ENCODE assay signal across 7 cellular contexts in genomic region chr3:115819785-115820384, GRCh38.
A peak's percentile ranks its signal among the peaks of the same experiment; 100 is the strongest.
DNase-seq lines count a peak whose midpoint lies in the region; ATAC-seq and TF ChIP-seq lines count a peak whose summit lies in the region.

No MANE protein-coding gene starts in this region.

- H3K4me3 ChIP-seq in MM.1S (ENCODE audit: low read length) (no peak overlapping the region), RWPE2 (ENCODE audit: severe bottlenecking) (no peak overlapping the region), psoas muscle (no peak overlapping the region)

- H3K9me2 ChIP-seq in MM.1S (replicated peaks; ENCODE audit: insufficient read depth, low read length): no peaks in the 10 kb centered on the region

- H3K4me3 Mint-ChIP-seq in activated naive CD4-positive, alpha-beta T cell treated with anti-CD3 and anti-CD28 coated beads, Interleukin-2, amount 10 ng/mL, durations not matched to agents 7 days and 5 days: no peak overlapping the region
- H3K4me3 Mint-ChIP-seq in glutamatergic neuron (ENCODE audit: unreplicated experiment): no peak overlapping the region

- intact Hi-C loops in psoas muscle (cut with DNase I): loop anchor here in 1 of 2 donors (10.0 kb wide), 1 partner anchor 1985 kb away; the partner anchor contains the start of gene GRAMD1C

- CTCF ChIA-PET in HEK293T (lab: Yijun Ruan, JAX): interaction anchor here (0.6 kb wide), 1 partner anchor 1606 kb away, joined by 4 read pairs; no protein-coding TSS in a partner anchor
- CTCF ChIA-PET in activated naive CD4-positive, alpha-beta T cell treated with anti-CD3 and anti-CD28 coated beads, Interleukin-2, amount 10 ng/mL, durations not matched to agents 7 days and 5 days (lab: Charles Lee): interaction anchor here (0.6 to 1.3 kb wide), 10 partner anchors 9 to 1661 kb away, joined by 3 to 5 read pairs (median 4); no protein-coding TSS in a partner anchor

- no peaks in the 10 kb centered on the region for H4K20me1 ChIP-seq in MM.1S (ENCODE audit: insufficient read depth, low read length)

- peak; percentile 89 for TF ChIP-seq CTCF in GM12872 (IDR thresholded peaks at IDR 0.05; ENCODE audit: insufficient read depth, low read depth, low read length)
- peak; percentile 100 for TF ChIP-seq CTCF in MM.1S (IDR thresholded peaks at IDR 0.05; ENCODE audit: low read length)
- TF ChIP-seq CTCF in RWPE2 (IDR thresholded peaks at IDR 0.05; ENCODE audit: poor library complexity, severe bottlenecking): peak; percentile 98
- peak; percentile 95 for TF ChIP-seq CTCF in glutamatergic neuron (IDR thresholded peaks at IDR 0.05; ENCODE audit: partially characterized antibody, unreplicated experiment)
- TF ChIP-seq CTCF in psoas muscle (IDR thresholded peaks at IDR 0.05): peak; percentile 85

- no peaks in the 10 kb centered on the region for H3K4me1 Mint-ChIP-seq in activated naive CD4-positive, alpha-beta T cell treated with anti-CD3 and anti-CD28 coated beads, Interleukin-2, amount 10 ng/mL, durations not matched to agents 7 days and 5 days
- peaks cover 7% of the 10 kb centered on the region for H3K4me1 Mint-ChIP-seq in glutamatergic neuron (ENCODE audit: low read depth, unreplicated experiment)

- peak; percentile 59 for DNase-seq in HEK293T (ENCODE audit: extremely low spot score)
- peak; percentile 86 for DNase-seq in MM.1S
- no peak for DNase-seq in RWPE2 (ENCODE audit: low spot score)
- peak; percentile 75 for DNase-seq in activated naive CD4-positive, alpha-beta T cell treated with anti-CD3 and anti-CD28 coated beads, Interleukin-2, amount 10 ng/mL, durations not matched to agents 7 days and 5 days
- DNase-seq in glutamatergic neuron: peak; percentile 46
- peak; percentile 38 to 54 for DNase-seq in psoas muscle

- no peaks in the 10 kb centered on the region for H3K36me3 Mint-ChIP-seq in activated naive CD4-positive, alpha-beta T cell treated with anti-CD3 and anti-CD28 coated beads, Interleukin-2, amount 10 ng/mL, durations not matched to agents 7 days and 5 days
- H3K36me3 Mint-ChIP-seq in glutamatergic neuron (ENCODE audit: unreplicated experiment): no peaks in the 10 kb centered on the region

- ATAC-seq in RWPE2 (ENCODE audit: low read depth) (peak; percentile 82), psoas muscle (peak; percentile 73 to 92 (median 88))

- no peaks in the 10 kb centered on the region for H3K9me3 Mint-ChIP-seq in activated naive CD4-positive, alpha-beta T cell treated with anti-CD3 and anti-CD28 coated beads, Interleukin-2, amount 10 ng/mL, durations not matched to agents 7 days and 5 days
- no peaks in the 10 kb centered on the region for H3K9me3 Mint-ChIP-seq in glutamatergic neuron (ENCODE audit: unreplicated experiment)

- H3K9me3 ChIP-seq in MM.1S (replicated peaks; ENCODE audit: insufficient read depth, low read length): no peaks in the 10 kb centered on the region
- H3K9me3 ChIP-seq in RWPE2 (ENCODE audit: severe bottlenecking): no peaks in the 10 kb centered on the region
- H3K9me3 ChIP-seq in psoas muscle: no peaks in the 10 kb centered on the region

- H3K27me3 Mint-ChIP-seq in activated naive CD4-positive, alpha-beta T cell treated with anti-CD3 and anti-CD28 coated beads, Interleukin-2, amount 10 ng/mL, durations not matched to agents 7 days and 5 days: peaks cover 7% of the 10 kb centered on the region
- no peaks in the 10 kb centered on the region for H3K27me3 Mint-ChIP-seq in glutamatergic neuron (ENCODE audit: unreplicated experiment)

- H3K27me3 ChIP-seq in MM.1S (replicated peaks; ENCODE audit: insufficient read depth, low read length): no peaks in the 10 kb centered on the region
- H3K27me3 ChIP-seq in RWPE2 (ENCODE audit: insufficient read depth, poor library complexity, severe bottlenecking): no peaks in the 10 kb centered on the region
- no peaks in the 10 kb centered on the region for H3K27me3 ChIP-seq in psoas muscle (ENCODE audit: insufficient read depth in 3 of 3, low read length in 2 of 3)

- H3F3A ChIP-seq in MM.1S (ENCODE audit: insufficient read depth, low read length): no peaks in the 10 kb centered on the region

- H2AFZ ChIP-seq in MM.1S (ENCODE audit: low read length): no peak overlapping the region

- H3K27ac Mint-ChIP-seq in activated naive CD4-positive, alpha-beta T cell treated with anti-CD3 and anti-CD28 coated beads, Interleukin-2, amount 10 ng/mL, durations not matched to agents 7 days and 5 days: no peak overlapping the region
- no peak overlapping the region for H3K27ac Mint-ChIP-seq in glutamatergic neuron (ENCODE audit: unreplicated experiment)

- 45 to 55% (median 51%) methylated on average over 6 of the region's 6 CpGs for WGBS in psoas muscle, 3 donors

- H3K36me3 ChIP-seq in MM.1S (replicated peaks; ENCODE audit: insufficient read depth, low read length) (no peaks in the 10 kb centered on the region), RWPE2 (ENCODE audit: low read depth) (no peaks in the 10 kb centered on the region), psoas muscle (ENCODE audit: insufficient read depth in 1 of 2, low read depth in 1 of 2) (no peaks in the 10 kb centered on the region)

- H3K4me2 ChIP-seq in MM.1S (ENCODE audit: low read depth, low read length): no peak overlapping the region

- POLR2A ChIA-PET in HEK293T (lab: Yijun Ruan, JAX): interaction anchor here (0.9 kb wide), 1 partner anchor 36 kb away, joined by 3 read pairs; no protein-coding TSS in a partner anchor

- no peaks in the 10 kb centered on the region for H3K79me2 ChIP-seq in MM.1S (ENCODE audit: low read length)

- no peaks in the 10 kb centered on the region for H3K4me1 ChIP-seq in MM.1S (ENCODE audit: low read length)
- peaks cover 2% of the 10 kb centered on the region for H3K4me1 ChIP-seq in RWPE2 (ENCODE audit: insufficient read depth, poor library complexity, severe bottlenecking)
- H3K4me1 ChIP-seq in psoas muscle: no peaks in the 10 kb centered on the region

- no peak overlapping the region for H3K9ac ChIP-seq in MM.1S (ENCODE audit: low read length)

- H3K27ac ChIP-seq in MM.1S (ENCODE audit: low read length): no peak overlapping the region
- H3K27ac ChIP-seq in RWPE2 (ENCODE audit: poor library complexity, severe bottlenecking): no peak overlapping the region
- no peak overlapping the region for H3K27ac ChIP-seq in psoas muscle

TF ChIP-seq in HEK293T, 16 proteins besides CTCF, POLR2A, EP300 and RAD21:
- TF ChIP-seq BHLHE40 (IDR thresholded peaks at IDR 0.05; ENCODE audit: borderline replicate concordance) (no peak), SUZ12 (IDR thresholded peaks at IDR 0.05) (no peak), ZNF384 (IDR thresholded peaks at IDR 0.05) (peak; percentile 99), ELF4 (IDR thresholded peaks at IDR 0.05) (no peak), FOXM1 (IDR thresholded peaks at IDR 0.05; ENCODE audit: borderline replicate concordance) (no peak), ARNT (IDR thresholded peaks at IDR 0.05) (no peak), FOXK2 (IDR thresholded peaks at IDR 0.05) (no peak), LEF1 (IDR thresholded peaks at IDR 0.05; ENCODE audit: borderline replicate concordance) (no peak), PKNOX1 (IDR thresholded peaks at IDR 0.05) (peak; percentile 71)
